In genomic region chr11:94237447-94238153, GRCh38 we compare ENCODE assay signal across 8 cellular contexts.
DNase-seq lines count a peak whose midpoint lies in the region; ATAC-seq, FAIRE-seq and TF ChIP-seq lines count a peak whose summit lies in the region.
"Not testable (repeated sequence)": the region's sequence is repeated elsewhere in the genome, so short reads cannot be mapped to it uniquely, and the experiment has no call there.

No MANE protein-coding gene starts in this region.

- not testable (repeated sequence) for FAIRE-seq in HepG2 (lab: Jason Lieb, UNC); pancreas (lab: Jason Lieb, UNC)

- TF ChIP-seq RAD21 in HepG2 (CRISPR knock-in tag; IDR thresholded peaks at IDR 0.05) = peak; percentile 57

- WGBS in HepG2 (ENCODE audit: low lambda C conversion rate) = 28% methylated on average over 18 of the region's 18 CpGs
- 62 to 71% methylated on average over 17 to 18 of the region's 18 CpGs for WGBS in pancreas, 2 donors

- H3K9me3 ChIP-seq in BE2C; HepG2 (ENCODE audit: low read length); pancreas: not testable (repeated sequence)

- not testable (repeated sequence) for H3K4me3 Mint-ChIP-seq in activated B cell treated with CpG ODN at 0.5 μM for 24 hours; activated naive CD8-positive, alpha-beta T cell treated with anti-CD3 and anti-CD28 coated beads for 36 hours

- TF ChIP-seq POLR2A in HepG2 (IDR thresholded peaks at IDR 0.05; ENCODE audit: insufficient read depth in 1 of 2, low read depth in 2 of 2, low read length in 2 of 2) = not testable (repeated sequence)

- H3K36me3 Mint-ChIP-seq in activated B cell treated with CpG ODN at 0.5 μM for 24 hours (ENCODE audit: low read depth); activated naive CD8-positive, alpha-beta T cell treated with anti-CD3 and anti-CD28 coated beads for 36 hours: not testable (repeated sequence)

- intact Hi-C loops in activated B cell treated with CpG ODN at 0.5 μM for 24 hours (cut with micrococcal nuclease); head of caudate nucleus (cut with DNase I); pancreas (cut with DNase I): not testable (repeated sequence)
- intact Hi-C loops in HepG2 (cut with micrococcal nuclease; ENCODE audit: unreplicated experiment) = loop anchor here (2.0 kb wide), 1 partner anchor 55 kb away; no protein-coding TSS in a partner anchor

- POLR2A ChIA-PET in activated B cell treated with CpG ODN at 0.5 μM for 24 hours (lab: Charles Lee); HepG2 (lab: Yijun Ruan, JAX): not testable (repeated sequence)

- TF ChIP-seq CTCF in BE2C (IDR thresholded peaks at IDR 0.05; ENCODE audit: low read depth, low read length); activated B cell treated with CpG ODN at 0.5 μM for 24 hours (IDR thresholded peaks at IDR 0.05); pancreas (IDR thresholded peaks at IDR 0.05): not testable (repeated sequence)
- TF ChIP-seq CTCF in LNCAP (IDR thresholded peaks at IDR 0.05) (peak; percentile 27), HepG2 (CRISPR knock-in tag; IDR thresholded peaks at IDR 0.05) (peak; percentile 52)

- H3K36me3 ChIP-seq in BE2C; HepG2 (replicated peaks in 1 of 2; ENCODE audit: control insufficient read depth in 1 of 2, insufficient read depth in 2 of 2, low read length in 2 of 2); pancreas: not testable (repeated sequence)

- BruUV-seq in HepG2 (replicated peaks; lab: Mats Ljungman, UMichigan) = not testable (repeated sequence)

- not testable (repeated sequence) for H3K4me1 Mint-ChIP-seq in activated B cell treated with CpG ODN at 0.5 μM for 24 hours; activated naive CD8-positive, alpha-beta T cell treated with anti-CD3 and anti-CD28 coated beads for 36 hours

- peak overlapping the region; percentile 49 for H3K4me2 ChIP-seq in HepG2 (ENCODE audit: low read depth, low read length)

- ATAC-seq in activated B cell treated with CpG ODN at 0.5 μM for 24 hours (ENCODE audit: low read depth); HepG2; pancreas: not testable (repeated sequence)

- not testable (repeated sequence) for H3K27ac Mint-ChIP-seq in activated B cell treated with CpG ODN at 0.5 μM for 24 hours; activated naive CD8-positive, alpha-beta T cell treated with anti-CD3 and anti-CD28 coated beads for 36 hours

- not testable (repeated sequence) for H3K9ac ChIP-seq in HepG2 (ENCODE audit: insufficient read depth, low read depth, low read length)

- peak; percentile 18 for DNase-seq in BE2C
- peak; percentile 34 for DNase-seq in activated B cell treated with CpG ODN at 0.5 μM for 24 hours
- DNase-seq in activated naive CD8-positive, alpha-beta T cell treated with anti-CD3 and anti-CD28 coated beads for 36 hours = peak; percentile 11
- peak in 25 of 42 donors; percentile 1 to 64 (median 18) for DNase-seq in head of caudate nucleus
- not testable (repeated sequence) for DNase-seq in HepG2 (ENCODE audit: low spot score)
- DNase-seq in pancreas = peak; percentile 3 to 88 (median 54)
- DNase-seq in stimulated activated CD8-positive, alpha-beta memory T cell treated with anti-CD3 and anti-CD28 coated beads, Interleukin-12 subunit alpha, Interleukin-12 subunit beta, amount 100 ng/mL, for 1 hour (ENCODE audit: low read depth) = peak; percentile 7

- not testable (repeated sequence) for H3K27ac ChIP-seq in HepG2 (ENCODE audit: extremely low read length, insufficient read depth, low read length); pancreas

- H3K4me3 ChIP-seq in BE2C (ENCODE audit: low read depth, low read length); HepG2 (replicated peaks in 1 of 3; ENCODE audit: insufficient read depth in 1 of 3, low read depth in 2 of 3, low read length in 3 of 3); pancreas: not testable (repeated sequence)

- not testable (repeated sequence) for H2AFZ ChIP-seq in HepG2 (ENCODE audit: low read length)

- not testable (repeated sequence) for H3K27me3 Mint-ChIP-seq in activated B cell treated with CpG ODN at 0.5 μM for 24 hours; activated naive CD8-positive, alpha-beta T cell treated with anti-CD3 and anti-CD28 coated beads for 36 hours

- H3K27me3 ChIP-seq in BE2C = peaks cover 24% of the 10 kb centered on the region
- H3K27me3 ChIP-seq in HepG2 (ENCODE audit: control insufficient read depth in 1 of 2, insufficient read depth in 2 of 2, low read length in 2 of 2); pancreas: not testable (repeated sequence)

- H4K20me1 ChIP-seq in HepG2 (ENCODE audit: insufficient read depth, low read length) = not testable (repeated sequence)

- CTCF ChIA-PET in activated B cell treated with CpG ODN at 0.5 μM for 24 hours (lab: Charles Lee); HepG2 (lab: Yijun Ruan, JAX; ENCODE audit: low intra/inter-chr PET ratio, low total read pairs): not testable (repeated sequence)

- not testable (repeated sequence) for H3K9me3 Mint-ChIP-seq in activated B cell treated with CpG ODN at 0.5 μM for 24 hours; activated naive CD8-positive, alpha-beta T cell treated with anti-CD3 and anti-CD28 coated beads for 36 hours

- not testable (repeated sequence) for H3K4me1 ChIP-seq in BE2C; HepG2 (ENCODE audit: insufficient read depth, low read length); pancreas

- TF ChIP-seq EP300 in HepG2 (IDR thresholded peaks at IDR 0.05; ENCODE audit: low read depth in 2 of 2, low read length in 2 of 2); HepG2 (CRISPR knock-in tag; IDR thresholded peaks at IDR 0.05; ENCODE audit: borderline replicate concordance): not testable (repeated sequence)

- in situ Hi-C loops in HepG2 (cut with HindIII; ENCODE audit: extremely low pct_ligation_motif_present, low pct_unique_long_range_greater_than_20kb) = not testable (repeated sequence)

- not testable (repeated sequence) for H3K79me2 ChIP-seq in HepG2 (ENCODE audit: insufficient read depth, low read length)

TF ChIP-seq in HepG2, 621 proteins besides CTCF, POLR2A, EP300 and RAD21 (continues in another document):
- TF ChIP-seq ATM (IDR thresholded peaks at IDR 0.05; ENCODE audit: borderline replicate concordance) (peak; percentile 71; the same call in 1 of the 2 replicates), TBX3 (IDR thresholded peaks at IDR 0.05; ENCODE audit: borderline replicate concordance) (0 out of 2 replicates have a peak, but pooled peaks have one; percentile 9), NFRKB (IDR thresholded peaks at IDR 0.05) (peak; percentile 57; the same call in 1 of the 2 replicates), FOXP1 (IDR thresholded peaks at IDR 0.05) (peak; percentile 51; the same call in 1 of the 2 replicates), FOXA3 (CRISPR knock-in tag; IDR thresholded peaks at IDR 0.05) (peak; percentile 36; the same call in 1 of the 2 replicates), FOXK2 (IDR thresholded peaks at IDR 0.05) (peak; percentile 55), ZNF282 (IDR thresholded peaks at IDR 0.05; ENCODE audit: partially characterized antibody) (peak; percentile 82), ARID5B (CRISPR knock-in tag; IDR thresholded peaks at IDR 0.05) (peak; percentile 44; the same call in 1 of the 2 replicates), ARHGAP35 (CRISPR knock-in tag; IDR thresholded peaks at IDR 0.05; ENCODE audit: borderline replicate concordance) (0 out of 2 replicates have a peak, but pooled peaks have one; percentile 55), ZNF205 (CRISPR knock-in tag; IDR thresholded peaks at IDR 0.05) (0 out of 2 replicates have a peak, but pooled peaks have one; percentile 23), ZNF572 (CRISPR knock-in tag; IDR thresholded peaks at IDR 0.05) (peak; percentile 31; the same call in 1 of the 2 replicates), RXRA (CRISPR knock-in tag; IDR thresholded peaks at IDR 0.05) (peak; percentile 41; the same call in 1 of the 2 replicates), ETV6 (CRISPR knock-in tag; conservative IDR thresholded peaks at IDR 0.05) (peak; percentile 54; the same call in 1 of the 2 replicates)
- not testable (repeated sequence) for TF ChIP-seq FOXP1 (CRISPR knock-in tag; IDR thresholded peaks at IDR 0.05)
